ENCODE assay signal across 29 cellular contexts in the genomic region with DNA sequence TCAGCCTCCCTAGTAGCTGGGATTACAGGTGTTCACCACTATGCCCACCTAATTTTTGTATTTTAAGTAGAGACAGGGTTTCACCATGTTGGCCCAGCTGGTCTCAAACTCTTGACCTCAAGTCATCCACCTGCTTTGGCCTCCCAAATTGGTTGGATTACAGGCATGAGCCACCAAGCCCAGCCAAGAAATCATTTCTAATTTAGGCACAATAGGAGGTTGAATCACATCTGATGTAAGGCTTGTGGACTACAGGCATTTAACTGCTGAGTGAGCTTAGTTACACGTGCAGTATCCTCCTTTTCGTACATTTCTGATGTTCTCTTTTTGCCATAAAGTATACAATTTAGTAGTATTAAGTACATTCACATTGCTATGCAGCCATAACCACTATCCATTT.
"Had no signal": no experiment of that assay in that cellular context is flagged by ENCODE, and none has a peak within 500 bp of the region (broad histone marks: within the 10 kb centered on the region; RNA-seq: fewer than 3 reads in every experiment).

No MANE protein-coding gene starts in this region.

- H3K27me3 ChIP-seq: neutrophil, pancreas, right lobe of liver, sigmoid colon, spleen, suprapubic skin, testis, tibial artery, transverse colon, upper lobe of right lung, uterus had no signal

- DNase-seq: naive thymus-derived CD8-positive, alpha-beta T cell; nephron progenitor cell; nucleus accumbens; pancreas; right cardiac atrium; right lobe of liver; sigmoid colon; spleen; stimulated activated CD4-positive, alpha-beta T cell treated with anti-CD3 and anti-CD28 coated beads, Interleukin-12 subunit alpha, Interleukin-12 subunit beta, amount 100 ng/mL, for 4 hours; stimulated activated CD4-positive, alpha-beta T cell treated with anti-CD3 and anti-CD28 coated beads, Interleukin-1b, Interleukin-23, amount 100 ng/mL, for 48 hours; stimulated activated CD4-positive, alpha-beta T cell treated with anti-CD3 and anti-CD28 coated beads, Interleukin-4, amount 100 ng/mL, for 1 hour; stimulated activated CD4-positive, alpha-beta T cell treated with anti-CD3 and anti-CD28 coated beads, Interleukin-4, amount 100 ng/mL, for 4 hours; stimulated activated CD8-positive, alpha-beta memory T cell treated with anti-CD3 and anti-CD28 coated beads, Interleukin-4, amount 100 ng/mL, for 48 hours; stimulated activated naive CD4-positive, alpha-beta T cell; stimulated activated naive CD8-positive, alpha-beta T cell treated with anti-CD3 and anti-CD28 coated beads, Interleukin-15, amount 100 ng/mL, for 72 hours; stimulated activated naive CD8-positive, alpha-beta T cell treated with anti-CD3 and anti-CD28 coated beads, Interleukin-15, Interleukin-2, amounts not matched to agents 100 U/mL and 50 U/mL, for 24 hours; substantia nigra; testis; tibial artery; transverse colon; upper lobe of right lung; uterus had no signal

- H3K9me3 ChIP-seq: neutrophil, pancreas, prostate gland, right lobe of liver, sigmoid colon, suprapubic skin, testis, tibial artery, transverse colon, upper lobe of right lung, uterus had no signal

- ATAC-seq: naive thymus-derived CD8-positive, alpha-beta T cell; natural killer cell treated with Interleukin-12 subunit alpha and Interleukin-12 subunit beta and Interleukin-15 and Interleukin-18, amount 100 ng/mL, for 72 hours; pancreas; right cardiac atrium; right lobe of liver; stimulated activated memory B cell treated with anti-CD40 and anti-IgM and Interleukin-4, amounts not matched to agents 10 μg/mL and 1 μg/mL and 100 μg/mL, for 72 hours; stimulated activated naive CD8-positive, alpha-beta T cell treated with anti-CD3 and anti-CD28 coated beads, Interleukin-15, amount 100 ng/mL, for 72 hours; stimulated activated naive CD8-positive, alpha-beta T cell treated with anti-CD3 and anti-CD28 coated beads, Interleukin-15, Interleukin-2, amounts not matched to agents 100 U/mL and 50 U/mL, for 24 hours; upper lobe of right lung had no signal

- H3K27ac ChIP-seq: neutrophil, pancreas, prostate gland, right lobe of liver, sigmoid colon, skin epidermis, spleen, suprapubic skin, testis, tibial artery, transverse colon, upper lobe of right lung, uterus had no signal

- H3K4me2 ChIP-seq: smooth muscle cell had no signal

- H3K4me3 ChIP-seq: pancreas, prostate gland, right lobe of liver, sigmoid colon, skin epidermis, smooth muscle cell, spleen, suprapubic skin, testis, tibial artery, transverse colon, upper lobe of right lung, uterus had no signal

- H3K4me1 ChIP-seq: pancreas, prostate gland, right lobe of liver, sigmoid colon, spleen, suprapubic skin, testis, tibial artery, transverse colon, upper lobe of right lung, uterus had no signal

- FAIRE-seq: pancreas had no signal

- H3K36me3 ChIP-seq: neutrophil, pancreas, prostate gland, right lobe of liver, sigmoid colon, suprapubic skin, tibial artery, transverse colon, upper lobe of right lung, uterus had no signal
